In the genomic region with DNA sequence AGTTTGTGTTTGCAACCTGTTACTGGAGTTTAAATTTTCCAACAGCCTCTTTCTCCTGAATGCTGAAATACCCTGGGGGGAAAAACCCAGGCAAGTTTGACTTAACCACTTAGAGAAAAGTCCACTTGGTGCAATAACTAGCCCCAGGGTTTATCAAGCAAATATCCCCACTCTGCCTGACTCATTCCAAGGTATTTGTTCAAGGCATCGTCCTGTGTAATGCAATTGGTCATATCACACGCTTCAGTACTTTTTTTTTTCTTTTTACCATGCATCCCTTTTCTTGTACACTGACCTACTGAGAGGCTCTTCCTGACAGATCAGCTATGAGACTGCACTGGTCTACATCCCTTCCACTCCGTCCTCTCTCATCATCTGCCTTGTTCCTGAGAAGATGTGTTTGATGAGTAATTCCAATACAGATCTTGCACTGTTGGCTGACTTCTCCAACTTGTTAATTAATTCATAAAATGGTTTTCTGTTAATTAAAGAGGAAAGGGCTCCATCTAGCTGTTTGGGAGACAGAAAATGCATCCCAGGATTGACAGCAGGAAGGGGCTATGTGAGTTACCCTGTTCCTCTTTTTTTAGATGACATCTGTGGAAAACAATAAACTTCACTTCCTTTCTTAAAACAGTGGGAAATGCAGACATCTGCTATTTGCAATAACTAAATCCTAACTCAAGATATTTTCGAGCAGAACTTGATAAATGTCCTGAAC, we compare ENCODE assay signal across 13 cellular contexts.
A peak's percentile ranks its signal among the peaks of the same experiment; 100 is the strongest.
DNase-seq lines count a peak whose midpoint lies in the region; ATAC-seq, FAIRE-seq and TF ChIP-seq lines count a peak whose summit lies in the region.
"Had no signal": no experiment of that assay in that cellular context is flagged by ENCODE, and none has a peak within 500 bp of the region (broad histone marks: within the 10 kb centered on the region; RNA-seq: fewer than 3 reads in every experiment).

No MANE protein-coding gene starts in this region.

- no peaks in the 10 kb centered on the region for H3K27me3 Mint-ChIP-seq in effector memory CD8-positive, alpha-beta T cell
- H3K27me3 Mint-ChIP-seq: activated B cell treated with CpG ODN at 0.5 μM for 24 hours had no signal

- H3K4me3 Mint-ChIP-seq in effector memory CD8-positive, alpha-beta T cell: no peak overlapping the region
- H3K4me3 Mint-ChIP-seq: activated B cell treated with CpG ODN at 0.5 μM for 24 hours; activated naive CD8-positive, alpha-beta T cell treated with anti-CD3 and anti-CD28 coated beads, Interleukin-2, amount 10 ng/mL, durations not matched to agents 7 days and 5 days; CD14-positive monocyte had no signal

- H3K9me3 Mint-ChIP-seq in effector memory CD8-positive, alpha-beta T cell: peaks cover under 1 to 9% of the 10 kb centered on the region in 2 donors
- H3K9me3 Mint-ChIP-seq: activated B cell treated with CpG ODN at 0.5 μM for 24 hours; activated naive CD8-positive, alpha-beta T cell treated with anti-CD3 and anti-CD28 coated beads, Interleukin-2, amount 10 ng/mL, durations not matched to agents 7 days and 5 days had no signal

- H3K36me3 Mint-ChIP-seq in effector memory CD8-positive, alpha-beta T cell (ENCODE audit: insufficient read depth): no peaks in the 10 kb centered on the region
- H3K36me3 Mint-ChIP-seq: activated naive CD8-positive, alpha-beta T cell treated with anti-CD3 and anti-CD28 coated beads, Interleukin-2, amount 10 ng/mL, durations not matched to agents 7 days and 5 days; CD14-positive monocyte had no signal

- no peak overlapping the region for H3K4me3 ChIP-seq in fibroblast of mammary gland (ENCODE audit: control insufficient read depth, low read depth, low read length)
- H3K4me3 ChIP-seq in skeletal muscle satellite cell (ENCODE audit: low read length): no peak overlapping the region
- H3K4me3 ChIP-seq: sigmoid colon had no signal

- peak overlapping the region; percentile 5 for H3K4me2 ChIP-seq in skeletal muscle satellite cell (ENCODE audit: low read length)

- peak; percentile 31 for DNase-seq in SIG-M5 treated with dmso at 0.1 percent for 504 hours (lab: John Stamatoyannopoulos, UW; ENCODE audit: unreplicated experiment)
- DNase-seq in SIG-M5 (lab: John Stamatoyannopoulos, UW): no peak
- peak; percentile 96 for DNase-seq in RCC 7860 (ENCODE audit: low spot score)
- peak; percentile 79 for DNase-seq in fibroblast of mammary gland (ENCODE audit: low read depth)
- no peak for DNase-seq in hypothalamus (lab: John Stamatoyannopoulos, UW)
- no peak for DNase-seq in effector memory CD8-positive, alpha-beta T cell
- DNase-seq: activated B cell treated with CpG ODN at 0.5 μM for 24 hours; activated naive CD8-positive, alpha-beta T cell treated with anti-CD3 and anti-CD28 coated beads, Interleukin-2, amount 10 ng/mL, durations not matched to agents 7 days and 5 days; NCI-H1436 treated with DMSO at 0.1 percent for 48 hours; sigmoid colon had no signal

- no peaks in the 10 kb centered on the region for H3K9me3 ChIP-seq in skeletal muscle satellite cell (replicated peaks; ENCODE audit: low read length)
- H3K9me3 ChIP-seq: sigmoid colon had no signal

- H3K9ac ChIP-seq in skeletal muscle satellite cell (ENCODE audit: low read depth, low read length): no peak overlapping the region

- no peaks in the 10 kb centered on the region for H3K4me1 Mint-ChIP-seq in effector memory CD8-positive, alpha-beta T cell (ENCODE audit: low read depth in 2 of 2)
- H3K4me1 Mint-ChIP-seq: activated B cell treated with CpG ODN at 0.5 μM for 24 hours; activated naive CD8-positive, alpha-beta T cell treated with anti-CD3 and anti-CD28 coated beads, Interleukin-2, amount 10 ng/mL, durations not matched to agents 7 days and 5 days; CD14-positive monocyte had no signal

- H3K27ac Mint-ChIP-seq in effector memory CD8-positive, alpha-beta T cell: no peak overlapping the region
- H3K27ac Mint-ChIP-seq: activated B cell treated with CpG ODN at 0.5 μM for 24 hours; activated naive CD8-positive, alpha-beta T cell treated with anti-CD3 and anti-CD28 coated beads, Interleukin-2, amount 10 ng/mL, durations not matched to agents 7 days and 5 days had no signal

- ATAC-seq in GM21381 (IDR thresholded peaks at IDR 0.05; ENCODE audit: unreplicated experiment): no peak
- no peak for ATAC-seq in effector memory CD8-positive, alpha-beta T cell (replicated peaks)

- no peaks in the 10 kb centered on the region for H3K27me3 ChIP-seq in skeletal muscle satellite cell (ENCODE audit: control insufficient read depth, insufficient read depth, low read length)
- H3K27me3 ChIP-seq: sigmoid colon had no signal

- no peak for TF ChIP-seq CTCF in fibroblast of mammary gland (conservative IDR thresholded peaks at IDR 0.05; ENCODE audit: control insufficient read depth, insufficient read depth, low read depth, low read length)

- no peaks in the 10 kb centered on the region for H3K36me3 ChIP-seq in skeletal muscle satellite cell (ENCODE audit: insufficient read depth, low read length)
- H3K36me3 ChIP-seq: sigmoid colon had no signal

- FAIRE-seq in RCC 7860 (lab: Jason Lieb, UNC): peak; percentile 98

- H3K4me1 ChIP-seq in skeletal muscle satellite cell (ENCODE audit: control insufficient read depth, insufficient read depth, low read length): peaks cover 39% of the 10 kb centered on the region
- H3K4me1 ChIP-seq: sigmoid colon had no signal

Comparison
In these comparisons a context has a peak if more than half of its experiments do, and no peak if none do; other contexts are left out.
1. DNase-seq: peak in SIG-M5 treated with dmso at 0.1 percent for 504 hours (single experiment), RCC 7860 (single experiment) and fibroblast of mammary gland (single experiment); none in SIG-M5 (single experiment), hypothalamus (0 of 51) and effector memory CD8-positive, alpha-beta T cell (0 of 3).